Comparison of ENCODE assay signal across 12 cellular contexts in genomic region chr5:124718376-124718775, GRCh38. TPM values are rescaled to one million over a fixed set of nuclear protein-coding genes. Genes with fewer than 3 reads are reported as not detected.
A peak's percentile ranks its signal among the peaks of the same experiment; 100 is the strongest.
DNase-seq lines count a peak whose midpoint lies in the region; ATAC-seq and TF ChIP-seq lines count a peak whose summit lies in the region.
"Had no signal": no experiment of that assay in that cellular context is flagged by ENCODE, and none has a peak within 500 bp of the region (broad histone marks: within the 10 kb centered on the region; RNA-seq: fewer than 3 reads in every experiment).

No MANE protein-coding gene starts in this region.

- H3K4me3 ChIP-seq in adrenal gland (no peak overlapping the region), MM.1S (ENCODE audit: low read length) (no peak overlapping the region), GM23338 (no peak overlapping the region)
- H3K4me3 ChIP-seq: vagina had no signal

- H3K9me3 ChIP-seq in adrenal gland (replicated peaks in 1 of 3) (no peaks in the 10 kb centered on the region), MM.1S (replicated peaks; ENCODE audit: insufficient read depth, low read length) (no peaks in the 10 kb centered on the region)
- H3K9me3 ChIP-seq in CD4-positive, alpha-beta T cell (ENCODE audit: control insufficient read depth, low read length) = no peaks in the 10 kb centered on the region
- H3K9me3 ChIP-seq: vagina had no signal

- POLR2A ChIA-PET in CD4-positive, alpha-beta T cell (lab: Charles Lee) = no interaction called here

- H3K4me3 Mint-ChIP-seq in memory B cell = peak overlapping the region; percentile 11
- no peak overlapping the region for H3K4me3 Mint-ChIP-seq in CD4-positive, alpha-beta T cell
- no peak overlapping the region for H3K4me3 Mint-ChIP-seq in GM23338
- H3K4me3 Mint-ChIP-seq: activated T-cell treated with anti-CD3 and anti-CD28 coated beads, Interleukin-2, amount 50 U/mL, for 24 hours had no signal

- H3K4me2 ChIP-seq in MM.1S (ENCODE audit: low read depth, low read length) (no peak overlapping the region), GM23338 (no peak overlapping the region)

- peaks cover 14 to 37% of the 10 kb centered on the region in 2 donors for H3K4me1 ChIP-seq in adrenal gland (replicated peaks in 1 of 2)
- H3K4me1 ChIP-seq in MM.1S (ENCODE audit: low read length) = no peaks in the 10 kb centered on the region
- H3K4me1 ChIP-seq in GM23338 (ENCODE audit: insufficient read depth) = peaks cover 47% of the 10 kb centered on the region
- H3K4me1 ChIP-seq: foreskin keratinocyte had no signal

- no peaks in the 10 kb centered on the region for H4K20me1 ChIP-seq in MM.1S (ENCODE audit: insufficient read depth, low read length)
- H4K20me1 ChIP-seq in GM23338 (replicated peaks; ENCODE audit: insufficient read depth) = no peaks in the 10 kb centered on the region; the same call in 1 of the 2 replicates

- peaks cover 21% of the 10 kb centered on the region for H3K4me1 Mint-ChIP-seq in memory B cell
- no peaks in the 10 kb centered on the region for H3K4me1 Mint-ChIP-seq in CD4-positive, alpha-beta T cell (ENCODE audit: low read depth)
- peaks cover 57% of the 10 kb centered on the region for H3K4me1 Mint-ChIP-seq in GM23338

- no peak for ATAC-seq in memory B cell (ENCODE audit: low read depth)
- no peak for ATAC-seq in CD4-positive, alpha-beta T cell (ENCODE audit: poor library complexity)
- no peak for ATAC-seq in GM23338
- no peak for ATAC-seq in Right ventricle myocardium superior (ENCODE audit: poor library complexity)
- ATAC-seq: foreskin keratinocyte had no signal

- H3K36me3 Mint-ChIP-seq in memory B cell (no peaks in the 10 kb centered on the region), GM23338 (ENCODE audit: low read depth) (no peaks in the 10 kb centered on the region; the same call in 2 of the 3 replicates)
- H3K36me3 Mint-ChIP-seq in CD4-positive, alpha-beta T cell (ENCODE audit: low read depth) = no peaks in the 10 kb centered on the region

- no peak for TF ChIP-seq POLR2A in adrenal gland (IDR thresholded peaks at IDR 0.05)

- no peaks in the 10 kb centered on the region for H3F3A ChIP-seq in MM.1S (ENCODE audit: insufficient read depth, low read length)
- H3F3A ChIP-seq in GM23338 (replicated peaks; ENCODE audit: low read depth) = no peaks in the 10 kb centered on the region

- CTCF ChIA-PET in CD4-positive, alpha-beta T cell (lab: Charles Lee) = no interaction called here

- 15 to 43% (median 24%) methylated on average over 2 of the region's 2 CpGs for WGBS in adrenal gland, 4 donors

- no peaks in the 10 kb centered on the region for H3K27me3 ChIP-seq in adrenal gland
- no peaks in the 10 kb centered on the region for H3K27me3 ChIP-seq in CD4-positive, alpha-beta T cell (ENCODE audit: control insufficient read depth, insufficient read depth, low read length)
- no peaks in the 10 kb centered on the region for H3K27me3 ChIP-seq in MM.1S (replicated peaks; ENCODE audit: insufficient read depth, low read length)
- H3K27me3 ChIP-seq in GM23338 (ENCODE audit: insufficient read depth) = no peaks in the 10 kb centered on the region
- H3K27me3 ChIP-seq: foreskin keratinocyte, vagina had no signal

- TF ChIP-seq CTCF in adrenal gland (IDR thresholded peaks at IDR 0.05) (no peak), MM.1S (IDR thresholded peaks at IDR 0.05; ENCODE audit: low read length) (no peak), GM23338 (conservative IDR thresholded peaks at IDR 0.05; ENCODE audit: low read depth in 2 of 2) (no peak)
- no peak for TF ChIP-seq CTCF in CD4-positive, alpha-beta T cell (IDR thresholded peaks at IDR 0.05)

- H3K79me2 ChIP-seq in MM.1S (ENCODE audit: low read length) (no peaks in the 10 kb centered on the region), GM23338 (replicated peaks; ENCODE audit: insufficient read depth) (peaks cover 99% of the 10 kb centered on the region)

- no peak overlapping the region for H3K9ac ChIP-seq in MM.1S (ENCODE audit: low read length)

- H3K9me2 ChIP-seq in MM.1S (replicated peaks; ENCODE audit: insufficient read depth, low read length) (no peaks in the 10 kb centered on the region; the same call in 1 of the 2 replicates), GM23338 (ENCODE audit: insufficient read depth) (no peaks in the 10 kb centered on the region)

- H2AFZ ChIP-seq in MM.1S (ENCODE audit: low read length) (no peak overlapping the region), GM23338 (no peak overlapping the region)

- no peaks in the 10 kb centered on the region for H3K27me3 Mint-ChIP-seq in memory B cell
- H3K27me3 Mint-ChIP-seq in CD4-positive, alpha-beta T cell = no peaks in the 10 kb centered on the region
- no peaks in the 10 kb centered on the region for H3K27me3 Mint-ChIP-seq in GM23338 (ENCODE audit: insufficient read depth, low read depth, poor library complexity)

- H3K9me3 Mint-ChIP-seq in memory B cell (no peaks in the 10 kb centered on the region), GM23338 (no peaks in the 10 kb centered on the region)
- H3K9me3 Mint-ChIP-seq in CD4-positive, alpha-beta T cell = no peaks in the 10 kb centered on the region
- H3K9me3 Mint-ChIP-seq: activated T-cell treated with anti-CD3 and anti-CD28 coated beads, Interleukin-2, amount 50 U/mL, for 24 hours had no signal

- H3K36me3 ChIP-seq in adrenal gland (replicated peaks in 1 of 2) (no peaks in the 10 kb centered on the region), MM.1S (replicated peaks; ENCODE audit: insufficient read depth, low read length) (no peaks in the 10 kb centered on the region), GM23338 (ENCODE audit: insufficient read depth) (no peaks in the 10 kb centered on the region)
- H3K36me3 ChIP-seq: vagina had no signal

- intact Hi-C loops in adrenal gland (cut with DNase I) (no loop called here), Right ventricle myocardium superior (cut with DNase I) (no loop called here)
- intact Hi-C loops in CD4-positive, alpha-beta T cell (cut with DNase I, micrococcal nuclease) = no loop called here

- DNase-seq in D341Med (ENCODE audit: low spot score) (peak; percentile 49), NCI-H1105 treated with DMSO at 0.1 percent for 48 hours (lab: John Stamatoyannopoulos, UW) (peak; percentile 85), adrenal gland (peak in 6 of 7 donors; percentile 67 to 89 (median 78)), memory B cell (ENCODE audit: low spot score in 2 of 2) (no peak), MM.1S (no peak), GM23338 (ENCODE audit: low spot score) (no peak), Right ventricle myocardium superior (no peak)
- DNase-seq in CD4-positive, alpha-beta T cell = no peak
- DNase-seq: activated T-cell treated with anti-CD3 and anti-CD28 coated beads, Interleukin-2, amount 50 U/mL, for 24 hours; T1000 had no signal

- H3K27ac Mint-ChIP-seq in memory B cell (peak overlapping the region; percentile 82), GM23338 (no peak overlapping the region)
- no peak overlapping the region for H3K27ac Mint-ChIP-seq in CD4-positive, alpha-beta T cell
- H3K27ac Mint-ChIP-seq: activated T-cell treated with anti-CD3 and anti-CD28 coated beads, Interleukin-2, amount 50 U/mL, for 24 hours had no signal

- H3K27ac ChIP-seq in adrenal gland (peak overlapping the region in 2 of 5 donors; percentile 4 to 24), MM.1S (ENCODE audit: low read length) (no peak overlapping the region), GM23338 (ENCODE audit: low read depth) (no peak overlapping the region)
- H3K27ac ChIP-seq in CD4-positive, alpha-beta T cell (ENCODE audit: low read depth, low read length) = no peak overlapping the region
- H3K27ac ChIP-seq: foreskin keratinocyte, vagina had no signal

TF ChIP-seq in GM23338, 12 proteins besides CTCF, POLR2A, EP300 and RAD21 (continues in another document):
- TF ChIP-seq EZH2 (IDR thresholded peaks at IDR 0.05; ENCODE audit: low read depth, unreplicated experiment) (no peak), REST (IDR thresholded peaks at IDR 0.05; ENCODE audit: unreplicated experiment) (no peak), ZNF331 (CRISPR knock-in tag; IDR thresholded peaks at IDR 0.05; ENCODE audit: low read depth) (no peak), EZH2phosphoT487 (IDR thresholded peaks at IDR 0.05; ENCODE audit: unreplicated experiment) (no peak), NANOG (IDR thresholded peaks at IDR 0.05; ENCODE audit: borderline replicate concordance) (no peak), POLR2AphosphoS5 (IDR thresholded peaks at IDR 0.05; ENCODE audit: low read depth) (no peak)

RNA-seq across cellular contexts. Expression of gene ZNF608, which starts 28.1 kb away (rescaled TPM):
- total RNA-seq in adrenal gland (10 to 100 TPM; 15.5 to 55.0 (median 29.1) TPM), Right ventricle myocardium superior (8.6 TPM)
- polyA plus RNA-seq in adrenal gland (10 to 100 TPM; 14.4 to 30.3 (median 16.7) TPM), GM23338 (2016; fragmentation: Nextera tagmentation; extraction: Ambion mirVana) (20.0 and 20.5 TPM in 2 replicates)
- under 1 TPM in 1 of 2 experiments, not detected in 1; 0.14 TPM for total RNA-seq in CD4-positive, alpha-beta T cell
- total RNA-seq in GM23338 (2014; rRNA removed; shearing (Covaris generic)) = 39.7 and 42.4 TPM in 2 replicates

Comparison
In these comparisons a context has a peak if more than half of its experiments do, and no peak if none do; other contexts are left out.
1. DNase-seq: peak in D341Med (single experiment), NCI-H1105 treated with DMSO at 0.1 percent for 48 hours (single experiment) and adrenal gland (6 of 7); none in memory B cell (0 of 2), CD4-positive, alpha-beta T cell (0 of 10), MM.1S (single experiment), GM23338 (single experiment) and Right ventricle myocardium superior (single experiment).